23 cellular contexts compared by ENCODE assay signal in the genomic region with DNA sequence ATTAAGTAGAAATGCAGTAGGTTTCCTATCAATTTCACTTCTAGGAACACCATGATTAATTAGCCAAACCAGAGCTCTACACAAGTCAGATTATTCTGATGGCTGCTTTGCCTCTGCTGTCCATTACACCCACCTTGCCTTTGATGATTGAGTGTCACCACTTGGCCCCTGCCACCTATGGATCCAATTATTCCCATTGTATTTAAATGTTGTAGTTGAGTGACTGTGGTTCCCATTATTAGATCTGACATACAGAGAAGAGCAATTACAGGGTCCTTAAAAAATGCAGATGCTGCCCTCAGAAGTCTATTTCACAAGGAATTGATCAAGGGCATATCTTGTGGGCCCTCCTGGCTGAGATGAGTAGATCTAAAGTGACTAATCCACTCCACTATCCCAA.
"Had no signal": no experiment of that assay in that cellular context is flagged by ENCODE, and none has a peak within 500 bp of the region (broad histone marks: within the 10 kb centered on the region; RNA-seq: fewer than 3 reads in every experiment).

No MANE protein-coding gene starts in this region.

- H3K4me3 ChIP-seq: colonic mucosa, coronary artery, dorsolateral prefrontal cortex, esophagus muscularis mucosa, esophagus squamous epithelium, gastrocnemius medialis, gastroesophageal sphincter, heart left ventricle, heart right ventricle had no signal

- H3K4me1 ChIP-seq: colonic mucosa, esophagus muscularis mucosa, esophagus squamous epithelium, foreskin keratinocyte, gastrocnemius medialis, gastroesophageal sphincter, heart left ventricle, heart right ventricle had no signal

- DNase-seq: colonic mucosa; cortex of kidney; dermis blood vessel endothelial cell; dorsolateral prefrontal cortex; effector CD4-positive, alpha-beta T cell; effector CD8-positive, alpha-beta T cell; effector memory CD4-positive, alpha-beta T cell; effector memory CD8-positive, alpha-beta T cell; endodermal cell; erythroblast; esophagus squamous epithelium; foreskin fibroblast; foreskin keratinocyte; foreskin melanocyte; gastrocnemius medialis; glutamatergic neuron; head of caudate nucleus; heart left ventricle; heart right ventricle had no signal

- H3K9me3 ChIP-seq: colonic mucosa, gastrocnemius medialis had no signal

- H3K36me3 ChIP-seq: colonic mucosa, esophagus muscularis mucosa, esophagus squamous epithelium, gastrocnemius medialis, gastroesophageal sphincter, heart left ventricle, heart right ventricle had no signal

- H3K27ac ChIP-seq: colonic mucosa, coronary artery, dorsolateral prefrontal cortex, epithelial cell of prostate, esophagus muscularis mucosa, esophagus squamous epithelium, foreskin keratinocyte, gastrocnemius medialis, gastroesophageal sphincter, heart left ventricle, heart right ventricle had no signal
